Comparison of ENCODE assay signal across 8 cellular contexts in genomic region chr4:26857278-26858034, GRCh38. TPM values are rescaled to one million over a fixed set of nuclear protein-coding genes. Genes with fewer than 3 reads are reported as not detected.
DNase-seq lines count a peak whose midpoint lies in the region; ATAC-seq, FAIRE-seq and TF ChIP-seq lines count a peak whose summit lies in the region.

No MANE protein-coding gene starts in this region.

- dilution Hi-C loops in mammary epithelial cell (cut with HindIII; ENCODE audit: low sequenced_read_pairs) = loop anchor here (5.0 kb wide), 2 partner anchors 85 to 150 kb away; no protein-coding TSS in a partner anchor

- H3K4me1 Mint-ChIP-seq in immature natural killer cell = peaks cover 38 to 46% of the 10 kb centered on the region in 2 donors

- peak; percentile 41 for ATAC-seq in GM18870 (IDR thresholded peaks at IDR 0.05; ENCODE audit: unreplicated experiment)
- ATAC-seq in HG03097 (IDR thresholded peaks at IDR 0.05; ENCODE audit: low FRiP score, unreplicated experiment) = peak; percentile 53

- POLR2A ChIA-PET in AG04450 (lab: Yijun Ruan, JAX) = interaction anchor here (0.6 to 1.0 kb wide), 2 partner anchors 148 to 150 kb away, joined by 3 to 5 read pairs; no protein-coding TSS in a partner anchor

- H3K4me3 ChIP-seq in AG04450 (ENCODE audit: low read depth, low read length) = peak overlapping the region; percentile 85
- peak overlapping the region; percentile 86 for H3K4me3 ChIP-seq in WI38 (ENCODE audit: low read depth, low read length)
- H3K4me3 ChIP-seq in mammary epithelial cell (replicated peaks in 1 of 3; ENCODE audit: insufficient read depth in 1 of 3, low read depth in 2 of 3, low read length in 3 of 3) = peak overlapping the region; percentile 59 to 80 (median 73)
- H3K4me3 ChIP-seq in small intestine (ENCODE audit: low read depth in 1 of 2, low read length in 2 of 2) = peak overlapping the region; percentile 59 to 77

- no TSS peak for BruUV-seq in mammary epithelial cell (replicated peaks; lab: Mats Ljungman, UMichigan)

- H2AFZ ChIP-seq in mammary epithelial cell (ENCODE audit: low read depth, low read length) = peak overlapping the region; percentile 97

- H4K20me1 ChIP-seq in mammary epithelial cell (ENCODE audit: insufficient read depth, low read length) = no peaks in the 10 kb centered on the region

- H3K4me1 ChIP-seq in mammary epithelial cell (ENCODE audit: insufficient read depth, low read length) (peaks cover 22% of the 10 kb centered on the region), small intestine (ENCODE audit: control insufficient read depth in 2 of 2, insufficient read depth in 1 of 2, low read depth in 1 of 2, low read length in 1 of 2) (peaks cover 8 to 14% of the 10 kb centered on the region in 2 donors)

- H3K27ac ChIP-seq in AG04450 (ENCODE audit: low read depth, low read length) (peak overlapping the region; percentile 75), mammary epithelial cell (ENCODE audit: insufficient read depth, low read depth, low read length) (peak overlapping the region; percentile 64), small intestine (ENCODE audit: low read depth in 1 of 2, low read length in 1 of 2) (peak overlapping the region; percentile 77 to 93)

- intact Hi-C loops in mammary epithelial cell (cut with micrococcal nuclease) = loop anchor here (1.0 to 10.0 kb wide), 3 partner anchors 135 to 807 kb away; no protein-coding TSS in a partner anchor

- H3K27me3 Mint-ChIP-seq in immature natural killer cell (ENCODE audit: low read depth in 3 of 3) = peaks cover 20 to 32% (median 26%) of the 10 kb centered on the region in 3 donors

- H3K4me3 Mint-ChIP-seq in immature natural killer cell = peak overlapping the region; percentile 93 to 99 (median 98)

- H3K9ac ChIP-seq in mammary epithelial cell (ENCODE audit: insufficient read depth, low read length) = peak overlapping the region; percentile 75

- H3K4me2 ChIP-seq in mammary epithelial cell (ENCODE audit: insufficient read depth, low read depth, low read length) = peak overlapping the region; percentile 93

- no peak for FAIRE-seq in small intestine (lab: Jason Lieb, UNC)

- 0% methylated on average over 16 of the region's 65 CpGs for WGBS in mammary epithelial cell (ENCODE audit: low coverage, missing lambda C conversion rate)
- WGBS in small intestine, 3 donors = 0% methylated on average over 45 to 65 of the region's 65 CpGs

- no peaks in the 10 kb centered on the region for H3K9me3 Mint-ChIP-seq in immature natural killer cell

- DNase-seq in AG04450 (ENCODE audit: low read depth, low spot score) (peak; percentile 57), NCI-H2171 treated with DMSO at 0.1 percent for 48 hours (lab: John Stamatoyannopoulos, UW) (peak; percentile 77), mammary epithelial cell (peak; percentile 89), immature natural killer cell (peak; percentile 96 to 97 (median 97)), small intestine (peak; percentile 92)

- H3K36me3 Mint-ChIP-seq in immature natural killer cell = no peaks in the 10 kb centered on the region

- CTCF ChIA-PET in AG04450 (lab: Charles Lee) = interaction anchor here (0.6 to 0.8 kb wide), 3 partner anchors 9 to 399 kb away, joined by 3 to 4 read pairs (median 3); no protein-coding TSS in a partner anchor
- CTCF ChIA-PET in mammary epithelial cell (lab: Charles Lee; ENCODE audit: low non-redundant PET) = no interaction called here

- H3K36me3 ChIP-seq in mammary epithelial cell (ENCODE audit: insufficient read depth, low read length) (no peaks in the 10 kb centered on the region), small intestine (ENCODE audit: control insufficient read depth in 2 of 2, insufficient read depth in 2 of 2, low read length in 2 of 2) (no peaks in the 10 kb centered on the region)

- H3K79me2 ChIP-seq in mammary epithelial cell (ENCODE audit: insufficient read depth, low read length) = peaks cover 30% of the 10 kb centered on the region

- in situ Hi-C loops in mammary epithelial cell (cut with MboI; ENCODE audit: low sequenced_read_pairs in 2 of 2) = loop anchor here in 1 of 2 donors (25.0 kb wide), 1 partner anchor 130 kb away; no protein-coding TSS in a partner anchor

- H3K9me3 ChIP-seq in AG04450 (ENCODE audit: control insufficient read depth, insufficient read depth, low read length) (no peaks in the 10 kb centered on the region; the same call in 1 of the 2 replicates), mammary epithelial cell (replicated peaks; ENCODE audit: insufficient read depth, low read length) (no peaks in the 10 kb centered on the region), small intestine (ENCODE audit: control insufficient read depth, low read depth) (no peaks in the 10 kb centered on the region)

- peak overlapping the region; percentile 92 to 100 (median 98) for H3K27ac Mint-ChIP-seq in immature natural killer cell

- TF ChIP-seq CTCF in AG04450 (IDR thresholded peaks at IDR 0.05; ENCODE audit: low read depth, low read length) (no peak), WI38 (IDR thresholded peaks at IDR 0.05; ENCODE audit: low read depth, low read length) (no peak), mammary epithelial cell (conservative IDR thresholded peaks at IDR 0.05 in 1 of 2, IDR thresholded peaks at IDR 0.05 in 1 of 2; ENCODE audit: extremely low read depth in 1 of 2, insufficient read depth in 1 of 2, low read depth in 1 of 2, low read length in 2 of 2) (no peak)

- H3K27me3 ChIP-seq in AG04450 (ENCODE audit: control insufficient read depth, insufficient read depth, low read length) (no peaks in the 10 kb centered on the region), mammary epithelial cell (ENCODE audit: insufficient read depth, low read length) (no peaks in the 10 kb centered on the region), small intestine (ENCODE audit: control insufficient read depth in 2 of 2, insufficient read depth in 2 of 2, low read length in 2 of 2) (no peaks in the 10 kb centered on the region)

RNA-seq across cellular contexts. Expression of gene STIM2, which starts 3.2 kb away (rescaled TPM):
- 23.9 and 26.8 TPM in 2 replicates for polyA plus RNA-seq in AG04450 (2011; rRNA removed)
- polyA minus RNA-seq in AG04450 (2011; rRNA and poly(A)+ RNA removed) = 29.7 and 32.5 TPM in 2 replicates
- total RNA-seq in mammary epithelial cell = 10 to 100 TPM; 37.9 to 56.0 TPM
- polyA plus RNA-seq in mammary epithelial cell = 28.3 TPM
- polyA minus RNA-seq in mammary epithelial cell = 18.9 TPM
- polyA plus RNA-seq in immature natural killer cell = 10 to 100 TPM; 19.1 to 38.1 (median 24.6) TPM
- polyA plus RNA-seq in small intestine = 10 to 100 TPM in 2 of 3 donors, 1 to 10 TPM in 1; 7.6 to 17.4 (median 14.1) TPM

Comparison
In these comparisons a context has a peak if more than half of its experiments do, and no peak if none do; other contexts are left out.
1. Peak in every context shown above with its lines: DNase-seq, ATAC-seq, H3K4me3 ChIP-seq and H3K27ac ChIP-seq.